In the genomic region with DNA sequence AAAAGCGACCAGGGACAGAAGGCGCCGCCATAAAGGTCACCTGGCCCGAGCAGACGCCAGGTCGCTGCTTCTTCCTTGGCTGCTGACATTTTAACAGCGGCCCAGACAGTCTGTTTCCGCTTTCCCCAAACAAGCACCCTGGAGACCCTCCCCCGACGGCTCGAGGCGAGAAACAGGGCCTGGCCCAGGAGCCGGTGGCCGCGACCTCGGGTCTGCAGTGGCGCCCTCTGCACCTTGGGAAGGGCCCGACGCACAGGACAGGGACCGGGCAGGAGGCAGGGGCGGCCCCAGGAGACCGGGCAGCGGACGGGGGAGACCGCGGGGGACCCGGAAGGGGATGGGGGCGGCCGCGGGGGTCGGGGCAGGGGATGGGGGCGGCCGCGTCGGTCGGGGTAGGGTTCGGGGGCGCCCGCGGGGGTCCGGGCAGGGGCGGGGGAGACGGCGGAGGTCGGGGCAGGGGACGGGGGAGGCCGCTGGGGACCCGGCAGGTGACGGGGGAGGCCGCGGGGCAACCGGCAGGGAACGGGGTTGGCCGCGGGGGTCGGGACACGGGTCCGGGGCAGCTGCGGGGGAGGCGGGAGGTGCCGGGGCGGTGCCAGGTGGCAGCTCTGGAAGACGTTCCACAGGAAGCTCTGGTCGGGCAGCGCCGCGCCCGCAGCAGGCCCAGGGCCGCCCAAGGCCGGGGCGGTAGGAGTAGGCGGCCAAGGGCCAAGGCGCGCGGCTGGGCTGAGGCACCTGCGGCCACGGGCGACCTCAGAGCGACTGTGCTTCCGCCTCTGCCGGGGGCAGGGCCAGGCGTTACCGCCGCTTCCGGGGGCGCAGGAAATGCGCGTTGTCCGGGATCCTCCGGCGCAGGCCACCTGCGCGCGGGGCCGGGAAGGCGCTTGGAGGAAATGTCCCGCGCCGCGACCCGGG, we compare ENCODE assay signal across 8 cellular contexts.
DNase-seq lines count a peak whose midpoint lies in the region; ATAC-seq and TF ChIP-seq lines count a peak whose summit lies in the region.
"Not testable (repeated sequence)": the region's sequence is repeated elsewhere in the genome, so short reads cannot be mapped to it uniquely, and the experiment has no call there.

No MANE protein-coding gene starts in this region.

- peak; percentile 9 for DNase-seq in EH (ENCODE audit: low read depth)
- not testable (repeated sequence) for DNase-seq in Panc1 (ENCODE audit: low read depth, low spot score); fibroblast of mammary gland (ENCODE audit: low read depth)
- peak; percentile 29 for DNase-seq in activated T-helper 1 cell treated with anti-CD3 and anti-CD28 coated beads, Interleukin-12 subunit alpha, Interleukin-12 subunit beta, Interleukin-2, Interleukin-4 antibody, amounts not matched to agents 30 ng/mL and 10 ng/mL and 1 ng/mL, durations not matched to agents 14 hours and 24 hours and 36 hours (ENCODE audit: low spot score)
- peak in 7 of 9 donors; percentile 14 to 67 (median 29) for DNase-seq in naive thymus-derived CD4-positive, alpha-beta T cell
- peak; percentile 18 for DNase-seq in stimulated activated CD8-positive, alpha-beta memory T cell treated with anti-CD3 and anti-CD28 coated beads, Interleukin-12 subunit alpha, Interleukin-12 subunit beta, amount 100 ng/mL, for 1 hour (ENCODE audit: low read depth)

- H3K36me3 ChIP-seq in Panc1 (ENCODE audit: control insufficient read depth, insufficient read depth, low read length); naive thymus-derived CD4-positive, alpha-beta T cell (ENCODE audit: control insufficient read depth in 2 of 3, insufficient read depth in 3 of 3, low read length in 3 of 3): not testable (repeated sequence)

- CTCF ChIA-PET in Panc1 (lab: Charles Lee); naive thymus-derived CD4-positive, alpha-beta T cell (lab: Charles Lee): not testable (repeated sequence)

- POLR2A ChIA-PET in Panc1 (lab: Charles Lee) = interaction anchor here (0.6 kb wide), 1 partner anchor 20 kb away, joined by 3 read pairs; no protein-coding TSS in a partner anchor
- POLR2A ChIA-PET in naive thymus-derived CD4-positive, alpha-beta T cell (lab: Charles Lee) = not testable (repeated sequence)

- TF ChIP-seq CTCF in Panc1 (IDR thresholded peaks at IDR 0.05); fibroblast of mammary gland (conservative IDR thresholded peaks at IDR 0.05; ENCODE audit: control insufficient read depth, insufficient read depth, low read depth, low read length): not testable (repeated sequence)

- H3K27me3 Mint-ChIP-seq in activated T-helper 1 cell treated with anti-CD3 and anti-CD28 coated beads, Interleukin-12 subunit alpha, Interleukin-12 subunit beta, Interleukin-2, Interleukin-4 antibody, amounts not matched to agents 30 ng/mL and 10 ng/mL and 1 ng/mL, durations not matched to agents 14 hours and 24 hours and 36 hours (ENCODE audit: insufficient read depth); naive thymus-derived CD4-positive, alpha-beta T cell: not testable (repeated sequence)

- H3K4me1 ChIP-seq in Panc1 (ENCODE audit: control insufficient read depth, insufficient read depth, low read length); naive thymus-derived CD4-positive, alpha-beta T cell (ENCODE audit: control insufficient read depth in 2 of 2, insufficient read depth in 2 of 2, low read length in 2 of 2): not testable (repeated sequence)

- not testable (repeated sequence) for H3K9me3 Mint-ChIP-seq in activated T-helper 1 cell treated with anti-CD3 and anti-CD28 coated beads, Interleukin-12 subunit alpha, Interleukin-12 subunit beta, Interleukin-2, Interleukin-4 antibody, amounts not matched to agents 30 ng/mL and 10 ng/mL and 1 ng/mL, durations not matched to agents 14 hours and 24 hours and 36 hours; naive thymus-derived CD4-positive, alpha-beta T cell

- not testable (repeated sequence) for H3K36me3 Mint-ChIP-seq in activated T-helper 1 cell treated with anti-CD3 and anti-CD28 coated beads, Interleukin-12 subunit alpha, Interleukin-12 subunit beta, Interleukin-2, Interleukin-4 antibody, amounts not matched to agents 30 ng/mL and 10 ng/mL and 1 ng/mL, durations not matched to agents 14 hours and 24 hours and 36 hours (ENCODE audit: low read depth); naive thymus-derived CD4-positive, alpha-beta T cell

- H3K27me3 ChIP-seq in Panc1 (ENCODE audit: control insufficient read depth, insufficient read depth, low read length); naive thymus-derived CD4-positive, alpha-beta T cell (ENCODE audit: control insufficient read depth in 2 of 2, insufficient read depth in 2 of 2, low read length in 2 of 2): not testable (repeated sequence)

- H3K9me3 ChIP-seq in Panc1 (ENCODE audit: control insufficient read depth, insufficient read depth, low read depth, low read length); naive thymus-derived CD4-positive, alpha-beta T cell (ENCODE audit: control insufficient read depth in 2 of 3, low read length in 3 of 3): not testable (repeated sequence)

- not testable (repeated sequence) for H3K27ac Mint-ChIP-seq in activated T-helper 1 cell treated with anti-CD3 and anti-CD28 coated beads, Interleukin-12 subunit alpha, Interleukin-12 subunit beta, Interleukin-2, Interleukin-4 antibody, amounts not matched to agents 30 ng/mL and 10 ng/mL and 1 ng/mL, durations not matched to agents 14 hours and 24 hours and 36 hours
- peak overlapping the region in 1 of 9 donors; percentile 80 for H3K27ac Mint-ChIP-seq in naive thymus-derived CD4-positive, alpha-beta T cell

- intact Hi-C loops in Panc1 (cut with micrococcal nuclease; ENCODE audit: unreplicated experiment); activated T-helper 1 cell treated with anti-CD3 and anti-CD28 coated beads, Interleukin-12 subunit alpha, Interleukin-12 subunit beta, Interleukin-2, Interleukin-4 antibody, amounts not matched to agents 30 ng/mL and 10 ng/mL and 1 ng/mL, durations not matched to agents 14 hours and 24 hours and 36 hours (cut with micrococcal nuclease); naive thymus-derived CD4-positive, alpha-beta T cell (cut with micrococcal nuclease): not testable (repeated sequence)

- not testable (repeated sequence) for H3K27ac ChIP-seq in Panc1 (ENCODE audit: low read length); naive thymus-derived CD4-positive, alpha-beta T cell (ENCODE audit: low read depth, low read length)

- not testable (repeated sequence) for BruUV-seq in Panc1 (replicated peaks; lab: Mats Ljungman, UMichigan)

- in situ Hi-C loops in Panc1 (cut with HindIII; ENCODE audit: low pct_unique_long_range_greater_than_20kb, low sequenced_read_pairs) = not testable (repeated sequence)

- peak overlapping the region; percentile 51 for H3K4me3 Mint-ChIP-seq in activated T-helper 1 cell treated with anti-CD3 and anti-CD28 coated beads, Interleukin-12 subunit alpha, Interleukin-12 subunit beta, Interleukin-2, Interleukin-4 antibody, amounts not matched to agents 30 ng/mL and 10 ng/mL and 1 ng/mL, durations not matched to agents 14 hours and 24 hours and 36 hours
- peak overlapping the region in 2 of 10 donors; percentile 56 to 69 for H3K4me3 Mint-ChIP-seq in naive thymus-derived CD4-positive, alpha-beta T cell

- peaks cover 30% of the 10 kb centered on the region for H3K4me1 Mint-ChIP-seq in activated T-helper 1 cell treated with anti-CD3 and anti-CD28 coated beads, Interleukin-12 subunit alpha, Interleukin-12 subunit beta, Interleukin-2, Interleukin-4 antibody, amounts not matched to agents 30 ng/mL and 10 ng/mL and 1 ng/mL, durations not matched to agents 14 hours and 24 hours and 36 hours (ENCODE audit: low read depth)
- H3K4me1 Mint-ChIP-seq in naive thymus-derived CD4-positive, alpha-beta T cell = peaks cover 0 to 17% (median 5%) of the 10 kb centered on the region in 7 donors

- H3K4me3 ChIP-seq in Panc1 (ENCODE audit: low read depth in 2 of 2, low read length in 2 of 2) (peak overlapping the region; percentile 36 to 37), fibroblast of mammary gland (ENCODE audit: control insufficient read depth, low read depth, low read length) (peak overlapping the region; percentile 9)
- not testable (repeated sequence) for H3K4me3 ChIP-seq in naive thymus-derived CD4-positive, alpha-beta T cell (ENCODE audit: low read length)

- ATAC-seq in GM21423 (IDR thresholded peaks at IDR 0.05; ENCODE audit: unreplicated experiment) = peak; percentile 93
- ATAC-seq in HG03095 (IDR thresholded peaks at IDR 0.05; ENCODE audit: unreplicated experiment) = peak; percentile 86
- peak; percentile 98 for ATAC-seq in Panc1
- ATAC-seq in naive thymus-derived CD4-positive, alpha-beta T cell = peak; percentile 94
